In genomic region chr5:75320341-75320740, GRCh38 we compare ENCODE assay signal across 10 cellular contexts. TPM values are rescaled to one million over a fixed set of nuclear protein-coding genes. Genes with fewer than 3 reads are reported as not detected.
DNase-seq lines count a peak whose midpoint lies in the region; ATAC-seq and TF ChIP-seq lines count a peak whose summit lies in the region.
"Had no signal": no experiment of that assay in that cellular context is flagged by ENCODE, and none has a peak within 500 bp of the region (broad histone marks: within the 10 kb centered on the region; RNA-seq: fewer than 3 reads in every experiment).

No MANE protein-coding gene starts in this region.

- DNase-seq in RPMI8226 (peak; percentile 25), foreskin keratinocyte (no peak)
- DNase-seq in activated naive CD4-positive, alpha-beta T cell treated with anti-CD3 and anti-CD28 coated beads, Interleukin-2, amount 50 U/mL, for 72 hours (ENCODE audit: low spot score in 2 of 2), result no peak
- DNase-seq: kidney had no signal

- ATAC-seq in foreskin keratinocyte, result no peak
- no peak for ATAC-seq in GM18502 (IDR thresholded peaks at IDR 0.05; ENCODE audit: poor library complexity, unreplicated experiment)
- no peak for ATAC-seq in GM21381 (IDR thresholded peaks at IDR 0.05; ENCODE audit: unreplicated experiment)
- no peak for ATAC-seq in activated naive CD4-positive, alpha-beta T cell treated with anti-CD3 and anti-CD28 coated beads, Interleukin-2, amount 50 U/mL, for 72 hours

- H3K4me3 ChIP-seq in HUES6 (ENCODE audit: low read depth, low read length), result no peak overlapping the region; the same call in 1 of the 2 replicates
- H3K4me3 ChIP-seq in skeletal muscle satellite cell (ENCODE audit: low read length), result no peak overlapping the region
- H3K4me3 ChIP-seq: tibial nerve had no signal

- no peak for TF ChIP-seq CTCF in foreskin keratinocyte (conservative IDR thresholded peaks at IDR 0.05)

- H3K9me3 ChIP-seq in HUES6 (ENCODE audit: control insufficient read depth, insufficient read depth, low read depth, low read length), result no peaks in the 10 kb centered on the region
- no peaks in the 10 kb centered on the region for H3K9me3 ChIP-seq in skeletal muscle satellite cell (replicated peaks; ENCODE audit: low read length)
- H3K9me3 ChIP-seq: tibial nerve had no signal

- H3K9ac ChIP-seq in HUES6 (ENCODE audit: low read length), result peak overlapping the region; percentile 76
- no peak overlapping the region for H3K9ac ChIP-seq in skeletal muscle satellite cell (ENCODE audit: low read depth, low read length)

- peak overlapping the region; percentile 83; the same call in 1 of the 2 replicates for H3K27ac ChIP-seq in HUES6 (ENCODE audit: low read depth, low read length)
- H3K27ac ChIP-seq in foreskin keratinocyte, result peak overlapping the region; percentile 99
- H3K27ac ChIP-seq: tibial nerve had no signal

- no peak overlapping the region for H3K27ac Mint-ChIP-seq in activated naive CD4-positive, alpha-beta T cell treated with anti-CD3 and anti-CD28 coated beads, Interleukin-2, amount 50 U/mL, for 72 hours

- peak overlapping the region; percentile 66 for H3K4me2 ChIP-seq in skeletal muscle satellite cell (ENCODE audit: low read length)

- no peaks in the 10 kb centered on the region for H3K27me3 ChIP-seq in HUES6 (ENCODE audit: control insufficient read depth, insufficient read depth, low read length)
- no peaks in the 10 kb centered on the region for H3K27me3 ChIP-seq in foreskin keratinocyte
- H3K27me3 ChIP-seq in skeletal muscle satellite cell (ENCODE audit: control insufficient read depth, insufficient read depth, low read length), result no peaks in the 10 kb centered on the region
- H3K27me3 ChIP-seq: tibial nerve had no signal

- H3K36me3 ChIP-seq in HUES6 (ENCODE audit: control insufficient read depth, insufficient read depth, low read length), result no peaks in the 10 kb centered on the region
- H3K36me3 ChIP-seq in skeletal muscle satellite cell (ENCODE audit: insufficient read depth, low read length), result no peaks in the 10 kb centered on the region
- H3K36me3 ChIP-seq: tibial nerve had no signal

- peaks cover 27% of the 10 kb centered on the region for H3K4me1 ChIP-seq in HUES6 (ENCODE audit: control insufficient read depth, insufficient read depth, low read length)
- H3K4me1 ChIP-seq in foreskin keratinocyte, result peaks cover 4% of the 10 kb centered on the region
- peaks cover 13% of the 10 kb centered on the region for H3K4me1 ChIP-seq in skeletal muscle satellite cell (ENCODE audit: control insufficient read depth, insufficient read depth, low read length)
- H3K4me1 ChIP-seq: tibial nerve had no signal

- no peaks in the 10 kb centered on the region for H3K9me3 Mint-ChIP-seq in activated naive CD4-positive, alpha-beta T cell treated with anti-CD3 and anti-CD28 coated beads, Interleukin-2, amount 50 U/mL, for 72 hours
- H3K9me3 Mint-ChIP-seq: neural crest cell had no signal

- no peaks in the 10 kb centered on the region for H3K36me3 Mint-ChIP-seq in activated naive CD4-positive, alpha-beta T cell treated with anti-CD3 and anti-CD28 coated beads, Interleukin-2, amount 50 U/mL, for 72 hours

RNA-seq across cellular contexts. Expression of gene HMGCR, which starts 16.7 kb away (rescaled TPM):
- 169 and 193 TPM in 2 replicates for total RNA-seq in foreskin keratinocyte
- 34.6 and 53.3 TPM in 2 replicates for polyA plus RNA-seq in foreskin keratinocyte
- 42.6 and 75.5 TPM in 2 replicates for total RNA-seq in skeletal muscle satellite cell (2012; rRNA removed)
- 10 to 100 TPM; 49.9 to 53.1 TPM for total RNA-seq in activated naive CD4-positive, alpha-beta T cell treated with anti-CD3 and anti-CD28 coated beads, Interleukin-2, amount 50 U/mL, for 72 hours
